In the genomic region with DNA sequence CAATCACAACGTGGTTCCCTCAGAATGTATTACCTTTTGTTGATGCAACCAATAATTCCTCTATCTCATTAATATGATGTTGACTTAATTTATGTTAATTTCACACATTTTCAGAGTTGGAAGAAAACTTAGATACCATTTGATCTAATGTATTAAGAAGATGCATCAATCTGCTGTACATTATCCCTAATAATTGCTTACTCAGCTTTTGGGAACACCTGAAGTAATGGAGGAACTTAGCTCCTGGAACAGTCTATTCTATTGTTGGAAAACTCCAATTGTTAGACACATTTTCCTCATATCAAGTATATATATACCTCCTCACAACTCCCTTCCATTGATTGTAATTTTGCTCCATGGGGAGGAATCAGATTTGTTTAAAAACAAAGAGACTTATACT, we compare ENCODE assay signal across 22 cellular contexts. TPM values are rescaled to one million over a fixed set of nuclear protein-coding genes. Genes with fewer than 3 reads are reported as not detected.
DNase-seq lines count a peak whose midpoint lies in the region; ATAC-seq, FAIRE-seq and TF ChIP-seq lines count a peak whose summit lies in the region.
"Had no signal": no experiment of that assay in that cellular context is flagged by ENCODE, and none has a peak within 500 bp of the region (broad histone marks: within the 10 kb centered on the region; RNA-seq: fewer than 3 reads in every experiment).

No MANE protein-coding gene starts in this region.

- H4K8ac ChIP-seq in IMR-90 (ENCODE audit: low read depth in 2 of 2, low read length in 2 of 2), result no peak overlapping the region

- in situ Hi-C loops in IMR-90 (cut with MboI; ENCODE audit: low sequenced_read_pairs), result no loop called here
- in situ Hi-C loops in K562 (cut with MboI), result no loop called here

- no peak overlapping the region for H2AK9ac ChIP-seq in IMR-90 (replicated peaks; ENCODE audit: low read depth, low read length, poor library complexity)

- H2BK120ac ChIP-seq in IMR-90 (ENCODE audit: low read depth, low read length), result no peak overlapping the region

- no peak for TF ChIP-seq CTCF in A549 (IDR thresholded peaks at IDR 0.05)
- TF ChIP-seq CTCF in IMR-90 (conservative IDR thresholded peaks at IDR 0.05; ENCODE audit: low read depth, low read length), result no peak
- no peak for TF ChIP-seq CTCF in K562 (IDR thresholded peaks at IDR 0.05 in 2 of 3, conservative IDR thresholded peaks at IDR 0.05 in 1 of 3; ENCODE audit: insufficient read depth in 2 of 3, low read depth in 1 of 3, low read length in 3 of 3)

- no peak overlapping the region for H3K4me2 ChIP-seq in A549
- H3K4me2 ChIP-seq in IMR-90 (ENCODE audit: low read depth, low read length), result no peak overlapping the region
- no peak overlapping the region for H3K4me2 ChIP-seq in K562 (ENCODE audit: insufficient read depth, low read length)
- H3K4me2 ChIP-seq: BLaER1 treated with 17β-estradiol and CSF1 and Interleukin-3, amounts not matched to agents 10 nM and 100 nM had no signal

- DNase-seq in A549 (ENCODE audit: low read depth in 1 of 2, low spot score in 1 of 2), result no peak
- no peak for DNase-seq in IMR-90
- DNase-seq in K562 (ENCODE audit: extremely low read depth in 1 of 4, low spot score in 3 of 4), result no peak
- DNase-seq in urothelium cell line (ENCODE audit: low spot score), result no peak
- no peak for DNase-seq in head of caudate nucleus
- DNase-seq: 8988T; AML-193; Caco-2; Calu3; CD4-positive, alpha-beta T cell; CD8-positive, alpha-beta T cell; DMS79 treated with DMSO at 0.1 percent for 48 hours; GF-D8 had no signal

- FAIRE-seq in A549 (lab: Jason Lieb, UNC), result peak; percentile 92
- FAIRE-seq in K562 (lab: Jason Lieb, UNC), result no peak
- no peak for FAIRE-seq in urothelium cell line (lab: Jason Lieb, UNC)
- FAIRE-seq: A204.1, D721Med, G401.6, GM12891, GM19239 had no signal

- dilution Hi-C loops in IMR-90 (cut with HindIII; ENCODE audit: low sequenced_read_pairs, unreplicated experiment), result no loop called here

- intact Hi-C loops in IMR-90 (cut with micrococcal nuclease) (no loop called here), K562 (cut with micrococcal nuclease) (no loop called here), head of caudate nucleus (cut with DNase I) (no loop called here)

- TF ChIP-seq EP300 in A549 (IDR thresholded peaks at IDR 0.05), result no peak
- TF ChIP-seq EP300 in K562 (IDR thresholded peaks at IDR 0.05; ENCODE audit: low read length), result no peak

- H3K9me1 ChIP-seq in IMR-90 (ENCODE audit: insufficient read depth, low read length) (no peaks in the 10 kb centered on the region), K562 (ENCODE audit: control insufficient read depth, insufficient read depth, low read length) (no peaks in the 10 kb centered on the region)

- no peak overlapping the region for H2BK15ac ChIP-seq in IMR-90 (ENCODE audit: low read depth, low read length)

- no peak overlapping the region for H4K91ac ChIP-seq in IMR-90 (ENCODE audit: insufficient read depth, low read depth, low read length)

- H3K56ac ChIP-seq in IMR-90 (ENCODE audit: extremely low read depth, insufficient read depth, low read length), result no peak overlapping the region

- H3K36me3 ChIP-seq in IMR-90 (ENCODE audit: control insufficient read depth, insufficient read depth, low read length) (no peaks in the 10 kb centered on the region), K562 (ENCODE audit: control insufficient read depth, insufficient read depth, low read length) (no peaks in the 10 kb centered on the region)
- H3K36me3 ChIP-seq: BLaER1 treated with 17β-estradiol and CSF1 and Interleukin-3, amounts not matched to agents 10 nM and 100 nM had no signal

- WGBS in A549 (ENCODE audit: missing lambda C conversion rate), result 0% methylated on average over 1 of the region's 1 CpG
- WGBS in IMR-90 (ENCODE audit: extremely low coverage in 2 of 2, insufficient read length in 1 of 2), 2 experiments, result no CpG with 5 or more reads among the region's 1 CpG
- WGBS in K562 (ENCODE audit: insufficient coverage, low coverage, missing lambda C conversion rate), result 0% methylated on average over 1 of the region's 1 CpG

- H3K23ac ChIP-seq in IMR-90 (ENCODE audit: low read depth, low read length), result no peak overlapping the region

- no peaks in the 10 kb centered on the region for H4K20me1 ChIP-seq in IMR-90 (ENCODE audit: insufficient read depth, low read length)
- no peaks in the 10 kb centered on the region for H4K20me1 ChIP-seq in K562 (replicated peaks; ENCODE audit: control insufficient read depth, insufficient read depth, low read length)
- H4K20me1 ChIP-seq: BLaER1 treated with 17β-estradiol and CSF1 and Interleukin-3, amounts not matched to agents 10 nM and 100 nM had no signal

- no peaks in the 10 kb centered on the region for H3K79me1 ChIP-seq in IMR-90 (ENCODE audit: low read depth in 1 of 2, low read length in 2 of 2)

- CTCF ChIA-PET in A549 (lab: Yijun Ruan, JAX), result no interaction called here
- CTCF ChIA-PET in IMR-90 (lab: Yijun Ruan, JAX), result no interaction called here
- CTCF ChIA-PET in K562 (lab: Yijun Ruan, JAX; ENCODE audit: low intra/inter-chr PET ratio), result no interaction called here

- ATAC-seq in A549 (no peak), IMR-90 (ENCODE audit: low read depth) (no peak), K562 (no peak)
- ATAC-seq: CD8-positive, alpha-beta T cell had no signal

- no peak overlapping the region for H2AK5ac ChIP-seq in IMR-90 (ENCODE audit: low read depth, low read length)

- H3K9me3 ChIP-seq in A549, result no peaks in the 10 kb centered on the region
- H3K9me3 ChIP-seq in IMR-90 (ENCODE audit: control insufficient read depth, insufficient read depth, low read length), result peaks cover 2% of the 10 kb centered on the region; the same call in 1 of the 2 replicates
- H3K9me3 ChIP-seq in K562 (replicated peaks; ENCODE audit: control insufficient read depth, insufficient read depth, low read depth, low read length), result no peaks in the 10 kb centered on the region
- H3K9me3 ChIP-seq: Caco-2 had no signal

- POLR2A ChIA-PET in A549 (lab: Yijun Ruan, JAX) (no interaction called here), IMR-90 (lab: Charles Lee; ENCODE audit: unreplicated experiment) (no interaction called here), K562 (lab: Yijun Ruan, JAX) (no interaction called here)

- no peak overlapping the region for H2BK5ac ChIP-seq in IMR-90 (ENCODE audit: low read depth, low read length, poor library complexity, severe bottlenecking)

- no peaks in the 10 kb centered on the region for H3K79me2 ChIP-seq in K562 (ENCODE audit: control insufficient read depth, insufficient read depth, low read length)

- H4K5ac ChIP-seq in IMR-90 (ENCODE audit: low read depth, low read length), result no peak overlapping the region

- no TSS peak for BruUV-seq in IMR-90 (replicated peaks; lab: Mats Ljungman, UMichigan)
- no TSS peak for BruUV-seq in K562 (replicated peaks; lab: Mats Ljungman, UMichigan)

- no peaks in the 10 kb centered on the region for H3K27me3 ChIP-seq in IMR-90 (ENCODE audit: control insufficient read depth, insufficient read depth, low read length)
- H3K27me3 ChIP-seq in K562 (ENCODE audit: control insufficient read depth in 2 of 2, insufficient read depth in 2 of 2, low read length in 2 of 2), result no peaks in the 10 kb centered on the region

- H3K4ac ChIP-seq in IMR-90 (ENCODE audit: low read depth, low read length), result no peak overlapping the region

- H3K4me1 ChIP-seq in A549, result no peaks in the 10 kb centered on the region
- no peaks in the 10 kb centered on the region for H3K4me1 ChIP-seq in IMR-90 (ENCODE audit: control insufficient read depth, insufficient read depth, low read length)
- H3K4me1 ChIP-seq in K562 (replicated peaks in 1 of 2; ENCODE audit: control insufficient read depth in 2 of 2, insufficient read depth in 2 of 2, low read length in 2 of 2), result no peaks in the 10 kb centered on the region
- H3K4me1 ChIP-seq: BLaER1 treated with 17β-estradiol and CSF1 and Interleukin-3, amounts not matched to agents 10 nM and 100 nM; Caco-2 had no signal

- no peak overlapping the region for H3K14ac ChIP-seq in IMR-90 (replicated peaks; ENCODE audit: low read depth, low read length)

- no peak for TF ChIP-seq POLR2A in A549 (IDR thresholded peaks at IDR 0.05; ENCODE audit: low read length)
- TF ChIP-seq POLR2A in IMR-90 (IDR thresholded peaks at IDR 0.05; ENCODE audit: low read depth, low read length), result no peak
- no peak for TF ChIP-seq POLR2A in K562 (conservative IDR thresholded peaks at IDR 0.05)

- TF ChIP-seq RAD21 in A549 (conservative IDR thresholded peaks at IDR 0.05 in 1 of 2, IDR thresholded peaks at IDR 0.05 in 1 of 2) (no peak), IMR-90 (IDR thresholded peaks at IDR 0.05; ENCODE audit: low read length) (no peak), K562 (CRISPR knock-in tag; conservative IDR thresholded peaks at IDR 0.05 in 1 of 2, IDR thresholded peaks at IDR 0.05 in 1 of 2) (no peak)

- H3K9ac ChIP-seq in IMR-90 (ENCODE audit: low read depth, low read length) (no peak overlapping the region), K562 (ENCODE audit: insufficient read depth in 1 of 2, low read depth in 2 of 2, low read length in 2 of 2) (no peak overlapping the region)
- H3K9ac ChIP-seq: BLaER1 treated with 17β-estradiol and CSF1 and Interleukin-3, amounts not matched to agents 10 nM and 100 nM had no signal

- no peak overlapping the region for H3K4me3 ChIP-seq in A549
- H3K4me3 ChIP-seq in IMR-90 (ENCODE audit: insufficient read depth, low read depth, low read length), result no peak overlapping the region
- no peak overlapping the region for H3K4me3 ChIP-seq in K562
- H3K4me3 ChIP-seq: BLaER1 treated with 17β-estradiol and CSF1 and Interleukin-3, amounts not matched to agents 10 nM and 100 nM had no signal

- no peak overlapping the region for H2AFZ ChIP-seq in IMR-90 (replicated peaks; ENCODE audit: low read length, poor library complexity)
- H2AFZ ChIP-seq in K562 (ENCODE audit: low read depth, low read length), result no peak overlapping the region

- H3K18ac ChIP-seq in IMR-90 (ENCODE audit: low read depth, low read length), result no peak overlapping the region

- H2BK20ac ChIP-seq in IMR-90 (ENCODE audit: low read depth, low read length), result no peak overlapping the region

- H3K27ac ChIP-seq in A549 (no peak overlapping the region), IMR-90 (ENCODE audit: insufficient read depth, low read length) (no peak overlapping the region), K562 (ENCODE audit: extremely low read depth, low read depth, low read length) (no peak overlapping the region)
- H3K27ac ChIP-seq: BLaER1 treated with 17β-estradiol and CSF1 and Interleukin-3, amounts not matched to agents 10 nM and 100 nM; C4-2B had no signal

RNA-seq across cellular contexts. Expression of a gene that starts 38.9 kb away (rescaled TPM):
- not detected in 2 replicates for polyA plus RNA-seq in A549 (2011; rRNA removed)
- not detected in 2 replicates for polyA plus RNA-seq in A549 (2012; cell fraction: cytosol; rRNA removed)
- polyA plus RNA-seq in A549 (2012; cell fraction: nucleus; rRNA removed), result not detected in 2 replicates
- polyA plus RNA-seq in A549 (2017; fragmentation: RNase III; extraction: RNeasy Plus Mini Kit Qiagen cat#74134 plus additional on column Dnase treatment), result not detected in 3 replicates
- polyA minus RNA-seq in A549 (2011; rRNA and poly(A)+ RNA removed), result not detected in 2 replicates
- total RNA-seq in IMR-90 (2012; rRNA removed), result not detected in 2 replicates
- not detected in 2 replicates for polyA plus RNA-seq in IMR-90 (2012; rRNA removed)
- polyA plus RNA-seq in IMR-90 (2012; cell fraction: cytosol; rRNA removed), result not detected in 2 replicates
- polyA plus RNA-seq in IMR-90 (2012; cell fraction: nucleus; rRNA removed; ENCODE audit: low replicate concordance), result not detected in 2 replicates
- total RNA-seq in K562 (2011; cell fraction: chromatin; rRNA removed; ENCODE audit: low replicate concordance), result not detected in 2 replicates
- not detected in 2 replicates for total RNA-seq in K562 (2011; cell fraction: nucleolus; rRNA removed)
- total RNA-seq in K562 (2011; cell fraction: nucleoplasm; rRNA removed), result not detected in 2 replicates
- total RNA-seq in K562 (2014; rRNA removed), result 0.05 TPM in 1 of 2 replicates, not detected in the other
- total RNA-seq in K562 (2014; rRNA removed; fragmentation: Illumina TruSeq; extraction: Trizol), result 0.03 TPM in 1 of 2 replicates, not detected in the other
- 0.04 TPM in 2 replicates for total RNA-seq in K562 (2015; rRNA removed; fragmentation: Illumina TruSeq; extraction: Trizol)
- 0.07 TPM in 1 of 2 replicates, not detected in the other for total RNA-seq in K562 (2021)
- not detected in 2 replicates for polyA plus RNA-seq in K562 (2011; rRNA removed)
- not detected in 2 replicates for polyA plus RNA-seq in K562 (2011; cell fraction: cytosol; rRNA removed)
- polyA plus RNA-seq in K562 (2011; cell fraction: nucleus; rRNA removed), result not detected in 2 replicates
- polyA plus RNA-seq in K562 (2012), result 0.07 and 0.21 TPM in 2 replicates
- 0.01 TPM in 1 of 2 replicates, not detected in the other for polyA plus RNA-seq in K562 (2014; fragmentation: Illumina TruSeq; extraction: Trizol)
- polyA plus RNA-seq in K562 (2014; fragmentation: Nextera tagmentation; extraction: Ambion mirVana), result under 1 TPM in 1 of 2 experiments, not detected in 1; 0.01 TPM
- 0.04 TPM in 1 of 2 replicates, not detected in the other for polyA plus RNA-seq in K562 (2014; rRNA removed)
- polyA minus RNA-seq in K562 (2011; rRNA and poly(A)+ RNA removed), result not detected in 2 replicates
- polyA minus RNA-seq in K562 (2011; cell fraction: cytosol; rRNA and poly(A)+ RNA removed), result not detected in 2 replicates
- polyA minus RNA-seq in K562 (2011; cell fraction: nucleus; rRNA and poly(A)+ RNA removed), result not detected in 2 replicates
- total RNA-seq: B cell, Caco-2, Calu3 had no signal
- polyA plus RNA-seq: BJ had no signal
